14 cellular contexts compared by ENCODE assay signal in genomic region chr4:78671812-78672440, GRCh38.
"Had no signal": no experiment of that assay in that cellular context is flagged by ENCODE, and none has a peak within 500 bp of the region (broad histone marks: within the 10 kb centered on the region; RNA-seq: fewer than 3 reads in every experiment).

No MANE protein-coding gene starts in this region.

- H3K36me3 ChIP-seq: esophagus squamous epithelium, pancreas had no signal

- H3K4me1 ChIP-seq: pancreas had no signal

- H3K4me3 ChIP-seq: esophagus squamous epithelium, lung, mucosa of descending colon, pancreas had no signal

- H3K9me3 ChIP-seq: esophagus squamous epithelium, mucosa of descending colon, pancreas had no signal

- H3K27me3 ChIP-seq: esophagus squamous epithelium, pancreas had no signal

- DNase-seq: activated CD4-positive, alpha-beta T cell treated with anti-CD3 and anti-CD28 coated beads for 48 hours; activated CD8-positive, alpha-beta T cell treated with anti-CD3 and anti-CD28 coated beads for 36 hours; activated effector memory CD4-positive, alpha-beta T cell treated with anti-CD3 and anti-CD28 coated beads, Interleukin-2, amount 50 U/mL, for 16 hours; activated T-cell treated with anti-CD3 and anti-CD28 coated beads, Interleukin-2, amount 50 U/mL, for 4 hours; esophagus squamous epithelium; mucosa of descending colon; naive thymus-derived CD8-positive, alpha-beta T cell; pancreas; stimulated activated CD4-positive, alpha-beta T cell treated with anti-CD3 and anti-CD28 coated beads, Interleukin-12 subunit alpha, Interleukin-12 subunit beta, amount 100 ng/mL, for 4 hours; stimulated activated CD4-positive, alpha-beta T cell treated with anti-CD3 and anti-CD28 coated beads, Interleukin-2, amount 100 ng/mL, for 24 hours; T-cell; T-helper 9 cell had no signal

- H3K4me3 Mint-ChIP-seq: activated CD8-positive, alpha-beta T cell treated with anti-CD3 and anti-CD28 coated beads for 36 hours; activated T-cell treated with anti-CD3 and anti-CD28 coated beads, Interleukin-2, amount 50 U/mL, for 4 hours; naive thymus-derived CD8-positive, alpha-beta T cell; T-cell had no signal

- H3K27ac Mint-ChIP-seq: activated CD8-positive, alpha-beta T cell treated with anti-CD3 and anti-CD28 coated beads for 36 hours; activated naive CD4-positive, alpha-beta T cell treated with anti-CD3 and anti-CD28 coated beads, Interleukin-2, amount 50 U/mL, for 72 hours; naive thymus-derived CD8-positive, alpha-beta T cell; T-cell had no signal

- H3K27ac ChIP-seq: pancreas had no signal

- H3K36me3 Mint-ChIP-seq: T-cell had no signal

- ATAC-seq: activated CD8-positive, alpha-beta T cell treated with anti-CD3 and anti-CD28 coated beads for 36 hours; activated naive CD4-positive, alpha-beta T cell treated with anti-CD3 and anti-CD28 coated beads, Interleukin-2, amount 50 U/mL, for 72 hours; activated T-cell treated with anti-CD3 and anti-CD28 coated beads, Interleukin-2, amount 50 U/mL, for 4 hours; mucosa of descending colon; naive thymus-derived CD8-positive, alpha-beta T cell; T-cell had no signal

- H3K27me3 Mint-ChIP-seq: activated CD8-positive, alpha-beta T cell treated with anti-CD3 and anti-CD28 coated beads for 36 hours; T-cell had no signal
